ENCODE assay signal across 11 cellular contexts in the genomic region with DNA sequence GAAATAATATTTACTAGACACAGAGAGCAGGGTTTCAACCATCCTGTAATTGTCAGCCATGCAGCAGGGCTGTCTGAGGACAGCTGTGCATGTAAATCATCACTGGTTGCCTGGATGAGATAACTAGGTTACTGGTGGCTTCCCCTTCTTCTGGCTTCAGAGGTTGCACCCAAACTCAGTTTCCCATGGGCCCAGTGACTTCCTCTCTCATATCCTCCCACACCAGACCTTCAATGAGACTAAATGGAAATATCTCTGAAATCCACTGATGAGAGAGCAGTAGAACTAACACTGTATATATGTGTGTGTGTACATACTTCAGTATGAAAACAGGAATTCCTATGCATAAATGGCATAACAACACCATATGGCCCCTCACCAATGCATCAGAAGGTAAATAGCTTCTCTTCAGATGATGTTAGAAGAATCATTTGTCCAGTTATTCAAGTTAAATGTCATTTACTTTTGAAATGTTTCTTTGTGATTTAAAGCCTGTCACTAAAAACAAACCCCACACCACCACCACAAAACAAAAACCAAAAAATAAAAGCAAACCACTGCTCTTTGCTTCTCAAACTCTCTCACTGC. TPM values are rescaled to one million over a fixed set of nuclear protein-coding genes. Genes with fewer than 3 reads are reported as not detected.
DNase-seq lines count a peak whose midpoint lies in the region; ATAC-seq and TF ChIP-seq lines count a peak whose summit lies in the region.
"Had no signal": no experiment of that assay in that cellular context is flagged by ENCODE, and none has a peak within 500 bp of the region (broad histone marks: within the 10 kb centered on the region; RNA-seq: fewer than 3 reads in every experiment).

No MANE protein-coding gene starts in this region.

- peaks cover 39% of the 10 kb centered on the region for H3K4me1 Mint-ChIP-seq in activated CD4-positive, alpha-beta T cell treated with anti-CD3 and anti-CD28 coated beads, Interleukin-2, amount 10 ng/mL, durations not matched to agents 24 days and 14 days
- peaks cover 30% of the 10 kb centered on the region for H3K4me1 Mint-ChIP-seq in activated CD4-positive, alpha-beta T cell treated with anti-CD3 and anti-CD28 coated beads, Interleukin-2, amount 10 ng/mL, durations not matched to agents 7 days and 5 days
- H3K4me1 Mint-ChIP-seq in stimulated activated effector memory CD8-positive, alpha-beta T cell treated with anti-CD3 and anti-CD28 coated beads, Interleukin-12 subunit alpha, Interleukin-12 subunit beta, amount 100 ng/mL, for 72 hours, result peaks cover 40% of the 10 kb centered on the region
- H3K4me1 Mint-ChIP-seq in CD14-positive monocyte, result peaks cover 14% of the 10 kb centered on the region

- H3K27me3 Mint-ChIP-seq in activated CD4-positive, alpha-beta T cell treated with anti-CD3 and anti-CD28 coated beads, Interleukin-2, amount 10 ng/mL, durations not matched to agents 24 days and 14 days, result no peaks in the 10 kb centered on the region
- H3K27me3 Mint-ChIP-seq in activated CD4-positive, alpha-beta T cell treated with anti-CD3 and anti-CD28 coated beads, Interleukin-2, amount 10 ng/mL, durations not matched to agents 7 days and 5 days, result peaks cover 3% of the 10 kb centered on the region
- peaks cover 0 to 5% (median 2%) of the 10 kb centered on the region in 3 donors for H3K27me3 Mint-ChIP-seq in CD14-positive monocyte (ENCODE audit: low read depth in 3 of 3)

- no peak for TF ChIP-seq CTCF in CD14-positive monocyte (IDR thresholded peaks at IDR 0.05)

- ATAC-seq in HG02678 (IDR thresholded peaks at IDR 0.05; ENCODE audit: unreplicated experiment), result peak; percentile 84
- peak; percentile 58 for ATAC-seq in stimulated activated effector memory CD8-positive, alpha-beta T cell treated with anti-CD3 and anti-CD28 coated beads, Interleukin-12 subunit alpha, Interleukin-12 subunit beta, amount 100 ng/mL, for 72 hours

- POLR2A ChIA-PET in activated CD4-positive, alpha-beta T cell treated with anti-CD3 and anti-CD28 coated beads, Interleukin-2, amount 10 ng/mL, durations not matched to agents 7 days and 5 days (lab: Charles Lee), result no interaction called here

- no peaks in the 10 kb centered on the region for H3K36me3 Mint-ChIP-seq in activated CD4-positive, alpha-beta T cell treated with anti-CD3 and anti-CD28 coated beads, Interleukin-2, amount 10 ng/mL, durations not matched to agents 24 days and 14 days (ENCODE audit: low read depth)
- no peaks in the 10 kb centered on the region for H3K36me3 Mint-ChIP-seq in activated CD4-positive, alpha-beta T cell treated with anti-CD3 and anti-CD28 coated beads, Interleukin-2, amount 10 ng/mL, durations not matched to agents 7 days and 5 days (ENCODE audit: low read depth)
- no peaks in the 10 kb centered on the region for H3K36me3 Mint-ChIP-seq in stimulated activated effector memory CD8-positive, alpha-beta T cell treated with anti-CD3 and anti-CD28 coated beads, Interleukin-12 subunit alpha, Interleukin-12 subunit beta, amount 100 ng/mL, for 72 hours
- no peaks in the 10 kb centered on the region for H3K36me3 Mint-ChIP-seq in CD14-positive monocyte

- peak overlapping the region; percentile 12 for H3K4me3 Mint-ChIP-seq in activated CD4-positive, alpha-beta T cell treated with anti-CD3 and anti-CD28 coated beads, Interleukin-2, amount 10 ng/mL, durations not matched to agents 24 days and 14 days
- H3K4me3 Mint-ChIP-seq in activated CD4-positive, alpha-beta T cell treated with anti-CD3 and anti-CD28 coated beads, Interleukin-2, amount 10 ng/mL, durations not matched to agents 7 days and 5 days, result no peak overlapping the region
- H3K4me3 Mint-ChIP-seq in stimulated activated effector memory CD8-positive, alpha-beta T cell treated with anti-CD3 and anti-CD28 coated beads, Interleukin-12 subunit alpha, Interleukin-12 subunit beta, amount 100 ng/mL, for 72 hours, result peak overlapping the region; percentile 45
- H3K4me3 Mint-ChIP-seq in CD14-positive monocyte, result no peak overlapping the region

- intact Hi-C loops in activated CD4-positive, alpha-beta T cell treated with anti-CD3 and anti-CD28 coated beads, Interleukin-2, amount 10 ng/mL, durations not matched to agents 24 days and 14 days (cut with micrococcal nuclease), result loop anchor here (2.0 to 10.0 kb wide), 5 partner anchors 59 to 1009 kb away; a partner anchor contains a TSS
- intact Hi-C loops in CD14-positive monocyte (cut with micrococcal nuclease), result loop anchor here in 1 of 2 donors (5.0 kb wide), 1 partner anchor 322 kb away; no protein-coding TSS in a partner anchor
- intact Hi-C loops in cardiac septum (cut with DNase I), result loop anchor here (5.0 kb wide), 1 partner anchor 107 kb away; no protein-coding TSS in a partner anchor

- DNase-seq in activated CD4-positive, alpha-beta T cell treated with anti-CD3 and anti-CD28 coated beads, Interleukin-2, amount 10 ng/mL, durations not matched to agents 24 days and 14 days, result peak; percentile 69
- no peak for DNase-seq in activated CD4-positive, alpha-beta T cell treated with anti-CD3 and anti-CD28 coated beads, Interleukin-2, amount 10 ng/mL, durations not matched to agents 7 days and 5 days
- peak; percentile 82 for DNase-seq in MV-4-11 (lab: John Stamatoyannopoulos, UW)
- DNase-seq in stimulated activated effector memory CD8-positive, alpha-beta T cell treated with anti-CD3 and anti-CD28 coated beads, Interleukin-12 subunit alpha, Interleukin-12 subunit beta, amount 100 ng/mL, for 72 hours (ENCODE audit: low spot score in 2 of 2), result no peak
- DNase-seq in activated CD4-positive, CD25-positive, alpha-beta regulatory T cell (lab: John Stamatoyannopoulos, UW), result no peak
- no peak for DNase-seq in CD14-positive monocyte (ENCODE audit: low spot score)
- DNase-seq in cardiac septum (ENCODE audit: low spot score), result no peak
- DNase-seq: AML-193, upper lobe of left lung had no signal

- H3K9me3 Mint-ChIP-seq in activated CD4-positive, alpha-beta T cell treated with anti-CD3 and anti-CD28 coated beads, Interleukin-2, amount 10 ng/mL, durations not matched to agents 24 days and 14 days, result no peaks in the 10 kb centered on the region
- no peaks in the 10 kb centered on the region for H3K9me3 Mint-ChIP-seq in activated CD4-positive, alpha-beta T cell treated with anti-CD3 and anti-CD28 coated beads, Interleukin-2, amount 10 ng/mL, durations not matched to agents 7 days and 5 days
- no peaks in the 10 kb centered on the region for H3K9me3 Mint-ChIP-seq in stimulated activated effector memory CD8-positive, alpha-beta T cell treated with anti-CD3 and anti-CD28 coated beads, Interleukin-12 subunit alpha, Interleukin-12 subunit beta, amount 100 ng/mL, for 72 hours
- H3K9me3 Mint-ChIP-seq in CD14-positive monocyte, result peaks cover 0 to 4% (median 0%) of the 10 kb centered on the region in 7 donors

- peak overlapping the region; percentile 41 for H3K27ac Mint-ChIP-seq in activated CD4-positive, alpha-beta T cell treated with anti-CD3 and anti-CD28 coated beads, Interleukin-2, amount 10 ng/mL, durations not matched to agents 24 days and 14 days
- no peak overlapping the region for H3K27ac Mint-ChIP-seq in activated CD4-positive, alpha-beta T cell treated with anti-CD3 and anti-CD28 coated beads, Interleukin-2, amount 10 ng/mL, durations not matched to agents 7 days and 5 days
- peak overlapping the region; percentile 40 for H3K27ac Mint-ChIP-seq in stimulated activated effector memory CD8-positive, alpha-beta T cell treated with anti-CD3 and anti-CD28 coated beads, Interleukin-12 subunit alpha, Interleukin-12 subunit beta, amount 100 ng/mL, for 72 hours
- H3K27ac Mint-ChIP-seq in CD14-positive monocyte, result no peak overlapping the region

- CTCF ChIA-PET in activated CD4-positive, alpha-beta T cell treated with anti-CD3 and anti-CD28 coated beads, Interleukin-2, amount 10 ng/mL, durations not matched to agents 7 days and 5 days (lab: Charles Lee), result no interaction called here

RNA-seq across cellular contexts. Expression of a gene that starts 51.0 kb away (rescaled TPM):
- not detected in 2 replicates for total RNA-seq in activated CD4-positive, alpha-beta T cell treated with anti-CD3 and anti-CD28 coated beads, Interleukin-2, amount 10 ng/mL, durations not matched to agents 24 days and 14 days
- total RNA-seq in activated CD4-positive, alpha-beta T cell treated with anti-CD3 and anti-CD28 coated beads, Interleukin-2, amount 10 ng/mL, durations not matched to agents 7 days and 5 days, result not detected
- polyA plus RNA-seq in CD14-positive monocyte, result not detected
- total RNA-seq in cardiac septum, result 0.32 TPM
- total RNA-seq: osteocyte had no signal

Comparison
In these comparisons a context has a peak if more than half of its experiments do, and no peak if none do; other contexts are left out.
1. DNase-seq: peak in activated CD4-positive, alpha-beta T cell treated with anti-CD3 and anti-CD28 coated beads, Interleukin-2, amount 10 ng/mL, durations not matched to agents 24 days and 14 days (single experiment) and MV-4-11 (single experiment); none in activated CD4-positive, alpha-beta T cell treated with anti-CD3 and anti-CD28 coated beads, Interleukin-2, amount 10 ng/mL, durations not matched to agents 7 days and 5 days (single experiment), stimulated activated effector memory CD8-positive, alpha-beta T cell treated with anti-CD3 and anti-CD28 coated beads, Interleukin-12 subunit alpha, Interleukin-12 subunit beta, amount 100 ng/mL, for 72 hours (0 of 2), activated CD4-positive, CD25-positive, alpha-beta regulatory T cell (0 of 4), CD14-positive monocyte (single experiment) and cardiac septum (single experiment).
2. H3K27ac Mint-ChIP-seq: peak in activated CD4-positive, alpha-beta T cell treated with anti-CD3 and anti-CD28 coated beads, Interleukin-2, amount 10 ng/mL, durations not matched to agents 24 days and 14 days (single experiment) and stimulated activated effector memory CD8-positive, alpha-beta T cell treated with anti-CD3 and anti-CD28 coated beads, Interleukin-12 subunit alpha, Interleukin-12 subunit beta, amount 100 ng/mL, for 72 hours (single experiment); none in activated CD4-positive, alpha-beta T cell treated with anti-CD3 and anti-CD28 coated beads, Interleukin-2, amount 10 ng/mL, durations not matched to agents 7 days and 5 days (single experiment) and CD14-positive monocyte (0 of 7).
3. H3K4me3 Mint-ChIP-seq: peak in activated CD4-positive, alpha-beta T cell treated with anti-CD3 and anti-CD28 coated beads, Interleukin-2, amount 10 ng/mL, durations not matched to agents 24 days and 14 days (single experiment) and stimulated activated effector memory CD8-positive, alpha-beta T cell treated with anti-CD3 and anti-CD28 coated beads, Interleukin-12 subunit alpha, Interleukin-12 subunit beta, amount 100 ng/mL, for 72 hours (single experiment); none in activated CD4-positive, alpha-beta T cell treated with anti-CD3 and anti-CD28 coated beads, Interleukin-2, amount 10 ng/mL, durations not matched to agents 7 days and 5 days (single experiment) and CD14-positive monocyte (0 of 2).